In the genomic region with DNA sequence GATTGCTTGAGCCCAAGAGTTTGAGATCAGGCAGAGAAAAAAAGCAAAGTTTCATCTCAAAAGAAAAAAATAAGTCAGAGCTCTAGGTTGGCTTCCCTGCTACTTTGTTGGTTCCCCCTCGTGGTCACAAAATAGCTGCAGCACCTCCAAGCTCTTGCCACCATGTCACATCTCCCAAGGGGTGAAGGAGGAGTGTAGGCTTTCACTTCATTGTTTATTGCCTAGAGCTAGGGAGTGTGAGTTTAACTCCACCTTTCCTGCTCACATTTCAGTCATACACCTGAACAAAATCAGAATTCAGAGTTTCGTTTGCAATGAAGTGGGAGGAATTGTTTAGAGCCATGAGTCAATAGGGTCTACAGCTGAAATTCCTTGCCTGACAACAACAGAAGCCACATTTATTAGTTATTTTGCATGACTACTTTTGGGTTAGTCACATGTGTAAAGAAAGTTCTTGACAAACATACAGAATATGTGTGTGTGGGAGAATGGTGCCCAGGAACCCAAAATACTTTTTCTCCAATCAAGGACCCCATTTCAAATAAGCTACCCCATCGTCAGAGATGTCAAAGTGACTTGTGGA, we compare ENCODE assay signal across 1 cellular context.
TF ChIP-seq lines count a peak whose summit lies in the region.

No MANE protein-coding gene starts in this region.

TF ChIP-seq in GM12878, 131 proteins besides CTCF, POLR2A, EP300 and RAD21:
- TF ChIP-seq JUNB (IDR thresholded peaks at IDR 0.05) (no peak), SIX5 (IDR thresholded peaks at IDR 0.05; ENCODE audit: low read depth, low read length, severe bottlenecking) (no peak)
- TF ChIP-seq, protein P1, sequence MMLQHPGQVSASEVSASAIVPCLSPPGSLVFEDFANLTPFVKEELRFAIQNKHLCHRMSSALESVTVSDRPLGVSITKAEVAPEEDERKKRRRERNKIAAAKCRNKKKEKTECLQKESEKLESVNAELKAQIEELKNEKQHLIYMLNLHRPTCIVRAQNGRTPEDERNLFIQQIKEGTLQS (IDR thresholded peaks at IDR 0.05; ENCODE audit: borderline replicate concordance, extremely low read depth, low read depth, low read length), result no peak
- TF ChIP-seq, protein P2, sequence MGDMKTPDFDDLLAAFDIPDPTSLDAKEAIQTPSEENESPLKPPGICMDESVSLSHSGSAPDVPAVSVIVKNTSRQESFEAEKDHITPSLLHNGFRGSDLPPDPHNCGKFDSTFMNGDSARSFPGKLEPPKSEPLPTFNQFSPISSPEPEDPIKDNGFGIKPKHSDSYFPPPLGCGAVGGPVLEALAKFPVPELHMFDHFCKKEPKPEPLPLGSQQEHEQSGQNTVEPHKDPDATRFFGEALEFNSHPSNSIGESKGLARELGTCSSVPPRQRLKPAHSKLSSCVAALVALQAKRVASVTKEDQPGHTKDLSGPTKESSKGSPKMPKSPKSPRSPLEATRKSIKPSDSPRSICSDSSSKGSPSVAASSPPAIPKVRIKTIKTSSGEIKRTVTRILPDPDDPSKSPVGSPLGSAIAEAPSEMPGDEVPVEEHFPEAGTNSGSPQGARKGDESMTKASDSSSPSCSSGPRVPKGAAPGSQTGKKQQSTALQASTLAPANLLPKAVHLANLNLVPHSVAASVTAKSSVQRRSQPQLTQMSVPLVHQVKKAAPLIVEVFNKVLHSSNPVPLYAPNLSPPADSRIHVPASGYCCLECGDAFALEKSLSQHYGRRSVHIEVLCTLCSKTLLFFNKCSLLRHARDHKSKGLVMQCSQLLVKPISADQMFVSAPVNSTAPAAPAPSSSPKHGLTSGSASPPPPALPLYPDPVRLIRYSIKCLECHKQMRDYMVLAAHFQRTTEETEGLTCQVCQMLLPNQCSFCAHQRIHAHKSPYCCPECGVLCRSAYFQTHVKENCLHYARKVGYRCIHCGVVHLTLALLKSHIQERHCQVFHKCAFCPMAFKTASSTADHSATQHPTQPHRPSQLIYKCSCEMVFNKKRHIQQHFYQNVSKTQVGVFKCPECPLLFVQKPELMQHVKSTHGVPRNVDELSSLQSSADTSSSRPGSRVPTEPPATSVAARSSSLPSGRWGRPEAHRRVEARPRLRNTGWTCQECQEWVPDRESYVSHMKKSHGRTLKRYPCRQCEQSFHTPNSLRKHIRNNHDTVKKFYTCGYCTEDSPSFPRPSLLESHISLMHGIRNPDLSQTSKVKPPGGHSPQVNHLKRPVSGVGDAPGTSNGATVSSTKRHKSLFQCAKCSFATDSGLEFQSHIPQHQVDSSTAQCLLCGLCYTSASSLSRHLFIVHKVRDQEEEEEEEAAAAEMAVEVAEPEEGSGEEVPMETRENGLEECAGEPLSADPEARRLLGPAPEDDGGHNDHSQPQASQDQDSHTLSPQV (IDR thresholded peaks at IDR 0.05), result no peak
- TF ChIP-seq, protein P3, sequence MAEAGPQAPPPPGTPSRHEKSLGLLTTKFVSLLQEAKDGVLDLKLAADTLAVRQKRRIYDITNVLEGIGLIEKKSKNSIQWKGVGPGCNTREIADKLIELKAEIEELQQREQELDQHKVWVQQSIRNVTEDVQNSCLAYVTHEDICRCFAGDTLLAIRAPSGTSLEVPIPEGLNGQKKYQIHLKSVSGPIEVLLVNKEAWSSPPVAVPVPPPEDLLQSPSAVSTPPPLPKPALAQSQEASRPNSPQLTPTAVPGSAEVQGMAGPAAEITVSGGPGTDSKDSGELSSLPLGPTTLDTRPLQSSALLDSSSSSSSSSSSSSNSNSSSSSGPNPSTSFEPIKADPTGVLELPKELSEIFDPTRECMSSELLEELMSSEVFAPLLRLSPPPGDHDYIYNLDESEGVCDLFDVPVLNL (IDR thresholded peaks at IDR 0.05; ENCODE audit: low read depth, low read length), result no peak
